1 cellular context compared by ENCODE assay signal in the genomic region with DNA sequence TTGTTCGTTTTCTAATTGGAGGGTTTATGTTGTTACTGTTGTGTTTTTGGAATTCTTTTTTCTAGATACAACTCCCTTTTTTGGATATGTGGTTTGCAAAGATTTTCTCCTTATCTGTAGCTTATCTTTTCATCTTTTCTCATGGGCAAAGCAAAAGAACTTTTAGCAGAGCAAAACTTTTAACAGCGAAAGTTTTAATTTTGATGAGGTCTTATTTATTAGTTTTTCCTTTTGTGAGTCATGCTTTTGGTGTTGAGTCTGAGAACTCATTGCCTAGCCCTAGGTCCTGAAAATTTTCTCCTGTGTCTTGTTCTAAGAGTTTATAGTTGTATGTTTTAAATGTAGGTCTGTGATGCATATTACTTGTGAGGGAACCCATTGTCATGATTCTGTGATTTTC.
TF ChIP-seq lines count a peak whose summit lies in the region.

No MANE protein-coding gene starts in this region.

TF ChIP-seq in WTC11, 78 proteins besides CTCF, POLR2A, EP300 and RAD21 (continued from another document):
- TF ChIP-seq, protein P1, sequence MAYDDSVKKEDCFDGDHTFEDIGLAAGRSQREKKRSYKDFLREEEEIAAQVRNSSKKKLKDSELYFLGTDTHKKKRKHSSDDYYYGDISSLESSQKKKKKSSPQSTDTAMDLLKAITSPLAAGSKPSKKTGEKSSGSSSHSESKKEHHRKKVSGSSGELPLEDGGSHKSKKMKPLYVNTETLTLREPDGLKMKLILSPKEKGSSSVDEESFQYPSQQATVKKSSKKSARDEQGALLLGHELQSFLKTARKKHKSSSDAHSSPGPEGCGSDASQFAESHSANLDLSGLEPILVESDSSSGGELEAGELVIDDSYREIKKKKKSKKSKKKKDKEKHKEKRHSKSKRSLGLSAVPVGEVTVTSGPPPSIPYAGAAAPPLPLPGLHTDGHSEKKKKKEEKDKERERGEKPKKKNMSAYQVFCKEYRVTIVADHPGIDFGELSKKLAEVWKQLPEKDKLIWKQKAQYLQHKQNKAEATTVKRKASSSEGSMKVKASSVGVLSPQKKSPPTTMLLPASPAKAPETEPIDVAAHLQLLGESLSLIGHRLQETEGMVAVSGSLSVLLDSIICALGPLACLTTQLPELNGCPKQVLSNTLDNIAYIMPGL (CRISPR knock-in tag; IDR thresholded peaks at IDR 0.05) = no peak
- TF ChIP-seq, protein P2, sequence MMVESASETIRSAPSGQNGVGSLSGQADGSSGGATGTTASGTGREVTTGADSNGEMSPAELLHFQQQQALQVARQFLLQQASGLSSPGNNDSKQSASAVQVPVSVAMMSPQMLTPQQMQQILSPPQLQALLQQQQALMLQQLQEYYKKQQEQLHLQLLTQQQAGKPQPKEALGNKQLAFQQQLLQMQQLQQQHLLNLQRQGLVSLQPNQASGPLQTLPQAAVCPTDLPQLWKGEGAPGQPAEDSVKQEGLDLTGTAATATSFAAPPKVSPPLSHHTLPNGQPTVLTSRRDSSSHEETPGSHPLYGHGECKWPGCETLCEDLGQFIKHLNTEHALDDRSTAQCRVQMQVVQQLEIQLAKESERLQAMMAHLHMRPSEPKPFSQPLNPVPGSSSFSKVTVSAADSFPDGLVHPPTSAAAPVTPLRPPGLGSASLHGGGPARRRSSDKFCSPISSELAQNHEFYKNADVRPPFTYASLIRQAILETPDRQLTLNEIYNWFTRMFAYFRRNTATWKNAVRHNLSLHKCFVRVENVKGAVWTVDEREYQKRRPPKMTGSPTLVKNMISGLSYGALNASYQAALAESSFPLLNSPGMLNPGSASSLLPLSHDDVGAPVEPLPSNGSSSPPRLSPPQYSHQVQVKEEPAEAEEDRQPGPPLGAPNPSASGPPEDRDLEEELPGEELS (CRISPR knock-in tag; IDR thresholded peaks at IDR 0.05) = no peak
- TF ChIP-seq, protein P3, sequence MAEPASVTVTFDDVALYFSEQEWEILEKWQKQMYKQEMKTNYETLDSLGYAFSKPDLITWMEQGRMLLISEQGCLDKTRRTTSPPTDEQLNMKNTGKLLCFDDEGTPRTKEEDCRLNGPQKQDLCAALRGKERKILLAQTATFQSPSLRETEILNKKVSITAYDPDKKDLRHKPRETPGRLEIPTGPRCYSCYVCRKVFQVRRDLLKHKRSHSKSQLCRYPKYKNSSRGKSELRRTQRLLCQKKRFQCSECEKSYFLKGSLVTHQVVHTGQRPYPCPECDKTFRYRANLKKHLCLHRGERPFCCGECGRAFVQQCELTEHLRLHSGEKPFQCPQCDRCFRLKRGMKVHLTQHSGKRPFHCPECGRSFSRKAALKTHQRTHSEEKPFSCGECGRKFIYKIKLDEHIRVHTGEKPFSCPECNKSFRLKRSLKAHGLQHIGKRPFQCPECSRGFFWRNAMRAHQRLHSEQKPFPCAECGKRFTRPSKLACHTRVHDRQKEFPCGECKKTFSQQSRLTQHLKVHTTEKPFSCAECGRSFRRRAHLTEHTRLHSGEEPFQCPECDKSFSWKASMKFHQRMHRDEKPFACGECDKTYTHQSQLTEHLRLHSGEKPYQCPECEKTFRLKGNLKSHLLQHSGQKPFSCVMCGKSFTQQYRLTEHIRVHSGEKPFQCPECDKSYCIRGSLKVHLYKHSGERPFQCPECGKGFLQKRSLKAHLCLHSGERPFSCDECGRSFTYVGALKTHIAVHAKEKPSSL (CRISPR knock-in tag; conservative IDR thresholded peaks at IDR 0.05) = no peak
